ENCODE assay signal across 11 cellular contexts in the genomic region with DNA sequence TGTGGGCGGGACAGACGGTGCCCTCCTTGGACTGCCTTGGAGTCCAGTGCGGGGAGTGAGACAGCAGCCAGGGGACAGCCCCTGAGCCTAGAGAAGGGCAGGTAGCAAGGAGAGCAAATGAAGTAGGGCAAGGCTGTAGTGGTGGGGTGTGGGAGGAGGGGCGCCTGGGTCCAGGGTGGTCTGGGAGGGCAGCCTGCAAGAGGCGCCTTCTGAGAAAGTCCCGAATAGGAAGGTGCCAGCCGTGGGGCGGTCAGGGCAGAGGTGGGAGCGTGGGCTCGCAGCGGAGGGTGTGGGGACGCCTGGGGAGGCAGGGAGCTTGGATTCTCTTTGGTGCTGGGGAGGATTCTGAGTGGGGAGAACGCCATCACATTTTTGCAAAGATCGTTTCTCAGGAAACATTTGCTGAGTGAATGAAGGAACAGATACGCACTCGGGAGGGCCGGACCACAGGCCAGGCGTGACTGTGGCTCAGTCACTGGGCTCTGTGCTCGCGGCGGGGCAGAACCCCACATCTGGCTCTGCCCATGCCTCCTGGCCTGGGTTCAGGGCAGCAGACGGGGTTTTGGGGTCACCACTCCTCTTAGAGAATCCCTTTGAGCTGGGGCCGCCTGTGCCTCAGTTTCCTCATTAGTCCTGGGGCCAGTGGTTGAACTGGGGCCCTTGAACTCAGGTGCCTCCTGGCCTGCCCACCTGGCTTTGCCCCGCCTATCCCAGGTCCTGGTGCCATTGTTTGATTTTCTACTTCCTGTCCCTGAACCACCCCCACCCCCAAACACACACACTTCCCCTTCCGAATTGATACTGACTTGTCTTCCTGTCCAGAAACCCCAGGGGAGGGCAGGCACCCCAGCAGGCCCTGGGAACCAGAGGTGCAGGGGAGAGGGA. TPM values are rescaled to one million over a fixed set of nuclear protein-coding genes. Genes with fewer than 3 reads are reported as not detected.
A peak's percentile ranks its signal among the peaks of the same experiment; 100 is the strongest.
DNase-seq lines count a peak whose midpoint lies in the region; ATAC-seq, FAIRE-seq and TF ChIP-seq lines count a peak whose summit lies in the region.
"Had no signal": no experiment of that assay in that cellular context is flagged by ENCODE, and none has a peak within 500 bp of the region (broad histone marks: within the 10 kb centered on the region; RNA-seq: fewer than 3 reads in every experiment).

No MANE protein-coding gene starts in this region.

- H3K27ac ChIP-seq in kidney (ENCODE audit: low read depth in 2 of 2, low read length in 2 of 2) (peak overlapping the region; percentile 49 to 51), upper lobe of right lung (peak overlapping the region; percentile 36), mesendoderm (ENCODE audit: low read depth, low read length) (no peak overlapping the region), mammary epithelial cell (ENCODE audit: insufficient read depth, low read depth, low read length) (no peak overlapping the region)
- H3K27ac ChIP-seq: VCaP had no signal

- H4K8ac ChIP-seq in mesendoderm (ENCODE audit: low read depth, low read length), result no peak overlapping the region

- BruUV-seq in mammary epithelial cell (replicated peaks; lab: Mats Ljungman, UMichigan), result no TSS peak

- peaks cover 11 to 19% of the 10 kb centered on the region in 2 donors for H3K4me1 Mint-ChIP-seq in natural killer cell treated with Interleukin-12 subunit alpha and Interleukin-12 subunit beta and Interleukin-15 and Interleukin-18, amount 100 ng/mL, for 72 hours (ENCODE audit: low read depth in 2 of 2)
- H3K4me1 Mint-ChIP-seq in natural killer cell, result peaks cover 0 to 29% of the 10 kb centered on the region in 2 donors
- peaks cover 37% of the 10 kb centered on the region for H3K4me1 Mint-ChIP-seq in T-helper 2 cell treated with Interferon-gamma antibody and Interleukin-4, amounts not matched to agents 5 μg/mL and 100 μg/mL, for 36 hours (ENCODE audit: low read depth)

- no peak overlapping the region for H3K4me2 ChIP-seq in mesendoderm (ENCODE audit: low read length)
- no peak overlapping the region for H3K4me2 ChIP-seq in mammary epithelial cell (ENCODE audit: insufficient read depth, low read depth, low read length)

- WGBS in mesendoderm (ENCODE audit: extremely low coverage, insufficient coverage, low lambda C conversion rate), result no CpG with 5 or more reads among the region's 25 CpGs
- 95% methylated on average over 19 of the region's 25 CpGs for WGBS in mammary epithelial cell (ENCODE audit: low coverage, missing lambda C conversion rate)

- H3K18ac ChIP-seq in mesendoderm (ENCODE audit: low read length), result no peak overlapping the region

- H2AFZ ChIP-seq in mammary epithelial cell (ENCODE audit: low read depth, low read length), result no peak overlapping the region

- dilution Hi-C loops in mammary epithelial cell (cut with HindIII; ENCODE audit: low sequenced_read_pairs), result loop anchor here (5.0 kb wide), 2 partner anchors 40 to 50 kb away; no protein-coding TSS in a partner anchor

- no peaks in the 10 kb centered on the region for H3K36me3 Mint-ChIP-seq in natural killer cell treated with Interleukin-12 subunit alpha and Interleukin-12 subunit beta and Interleukin-15 and Interleukin-18, amount 100 ng/mL, for 72 hours
- H3K36me3 Mint-ChIP-seq in natural killer cell, result no peaks in the 10 kb centered on the region
- H3K36me3 Mint-ChIP-seq in T-helper 2 cell treated with Interferon-gamma antibody and Interleukin-4, amounts not matched to agents 5 μg/mL and 100 μg/mL, for 36 hours (ENCODE audit: low read depth), result peaks cover 8% of the 10 kb centered on the region

- no peak overlapping the region for H2BK5ac ChIP-seq in mesendoderm (ENCODE audit: low read length)

- H2BK15ac ChIP-seq in mesendoderm (replicated peaks; ENCODE audit: low read depth), result no peak overlapping the region

- peaks cover 34% of the 10 kb centered on the region for H3K79me1 ChIP-seq in mesendoderm (ENCODE audit: low read length)

- H3K9ac ChIP-seq in kidney (ENCODE audit: low read length in 2 of 2) (peak overlapping the region in 1 of 2 donors; percentile 51), mesendoderm (ENCODE audit: low read length) (no peak overlapping the region), mammary epithelial cell (ENCODE audit: insufficient read depth, low read length) (no peak overlapping the region)

- H3K56ac ChIP-seq in mesendoderm (ENCODE audit: low read length), result no peak overlapping the region

- FAIRE-seq in kidney (lab: Jason Lieb, UNC), result no peak

- intact Hi-C loops in natural killer cell (cut with micrococcal nuclease), result no loop called here
- intact Hi-C loops in kidney (cut with DNase I), result no loop called here
- intact Hi-C loops in upper lobe of right lung (cut with DNase I), result no loop called here
- intact Hi-C loops in mammary epithelial cell (cut with micrococcal nuclease), result no loop called here

- ATAC-seq in natural killer cell treated with Interleukin-12 subunit alpha and Interleukin-12 subunit beta and Interleukin-15 and Interleukin-18, amount 100 ng/mL, for 72 hours, result no peak
- no peak for ATAC-seq in natural killer cell
- ATAC-seq in upper lobe of right lung, result no peak
- no peak for ATAC-seq in GM21723 (IDR thresholded peaks at IDR 0.05; ENCODE audit: unreplicated experiment)

- no peak overlapping the region for H3K4me3 ChIP-seq in kidney (ENCODE audit: low read length in 2 of 2)
- no peak overlapping the region for H3K4me3 ChIP-seq in upper lobe of right lung
- no peak overlapping the region for H3K4me3 ChIP-seq in mesendoderm (ENCODE audit: low read length)
- H3K4me3 ChIP-seq in mammary epithelial cell (replicated peaks in 1 of 3; ENCODE audit: insufficient read depth in 1 of 3, low read depth in 2 of 3, low read length in 3 of 3), result no peak overlapping the region

- H4K20me1 ChIP-seq in mammary epithelial cell (ENCODE audit: insufficient read depth, low read length), result no peaks in the 10 kb centered on the region

- H3K4me1 ChIP-seq in kidney (ENCODE audit: control insufficient read depth in 1 of 2, insufficient read depth in 1 of 2, low read depth in 1 of 2, low read length in 2 of 2) (peaks cover 14 to 52% of the 10 kb centered on the region in 2 donors), upper lobe of right lung (peaks cover 50% of the 10 kb centered on the region), mesendoderm (ENCODE audit: control insufficient read depth, low read depth, low read length) (no peaks in the 10 kb centered on the region), mammary epithelial cell (ENCODE audit: insufficient read depth, low read length) (peaks cover 86% of the 10 kb centered on the region)

- H3K27me3 ChIP-seq in upper lobe of right lung, result no peaks in the 10 kb centered on the region
- H3K27me3 ChIP-seq in mesendoderm (ENCODE audit: insufficient read depth, low read length, poor library complexity), result no peaks in the 10 kb centered on the region
- no peaks in the 10 kb centered on the region for H3K27me3 ChIP-seq in mammary epithelial cell (ENCODE audit: insufficient read depth, low read length)

- H3K79me2 ChIP-seq in mesendoderm (ENCODE audit: control insufficient read depth, insufficient read depth, low read length) (peaks cover 54% of the 10 kb centered on the region), mammary epithelial cell (ENCODE audit: insufficient read depth, low read length) (peaks cover 58% of the 10 kb centered on the region)

- CTCF ChIA-PET in mammary epithelial cell (lab: Charles Lee; ENCODE audit: low non-redundant PET), result no interaction called here

- H2AK5ac ChIP-seq in mesendoderm (ENCODE audit: low read length), result no peak overlapping the region

- no peak for DNase-seq in natural killer cell treated with Interleukin-12 subunit alpha and Interleukin-12 subunit beta and Interleukin-15 and Interleukin-18, amount 100 ng/mL, for 72 hours (ENCODE audit: low spot score)
- DNase-seq in natural killer cell, result no peak
- DNase-seq in T-helper 2 cell treated with Interferon-gamma antibody and Interleukin-4, amounts not matched to agents 5 μg/mL and 100 μg/mL, for 36 hours (ENCODE audit: low spot score), result no peak
- peak; percentile 74 for DNase-seq in kidney
- DNase-seq in upper lobe of right lung, result no peak
- no peak for DNase-seq in mesendoderm
- no peak for DNase-seq in mammary epithelial cell
- DNase-seq: HCEC 1CT, NCI-H1092 treated with DMSO at 0.1 percent for 48 hours had no signal

- H3K4me3 Mint-ChIP-seq in natural killer cell treated with Interleukin-12 subunit alpha and Interleukin-12 subunit beta and Interleukin-15 and Interleukin-18, amount 100 ng/mL, for 72 hours, result peak overlapping the region; percentile 3
- H3K4me3 Mint-ChIP-seq in natural killer cell, result no peak overlapping the region
- H3K4me3 Mint-ChIP-seq in T-helper 2 cell treated with Interferon-gamma antibody and Interleukin-4, amounts not matched to agents 5 μg/mL and 100 μg/mL, for 36 hours, result peak overlapping the region; percentile 53

- no peaks in the 10 kb centered on the region for H3K27me3 Mint-ChIP-seq in natural killer cell treated with Interleukin-12 subunit alpha and Interleukin-12 subunit beta and Interleukin-15 and Interleukin-18, amount 100 ng/mL, for 72 hours
- no peaks in the 10 kb centered on the region for H3K27me3 Mint-ChIP-seq in natural killer cell (ENCODE audit: low read depth in 2 of 2)
- no peaks in the 10 kb centered on the region for H3K27me3 Mint-ChIP-seq in T-helper 2 cell treated with Interferon-gamma antibody and Interleukin-4, amounts not matched to agents 5 μg/mL and 100 μg/mL, for 36 hours (ENCODE audit: low read depth)

- H4K5ac ChIP-seq in mesendoderm (ENCODE audit: low read length), result no peak overlapping the region

- H3K9me3 ChIP-seq in kidney (ENCODE audit: control insufficient read depth in 1 of 2, low read length in 2 of 2) (no peaks in the 10 kb centered on the region), upper lobe of right lung (no peaks in the 10 kb centered on the region), mammary epithelial cell (replicated peaks; ENCODE audit: insufficient read depth, low read length) (no peaks in the 10 kb centered on the region)

- in situ Hi-C loops in mammary epithelial cell (cut with MboI; ENCODE audit: low sequenced_read_pairs in 2 of 2), result loop anchor here in 1 of 2 donors (25.0 kb wide), 2 partner anchors 260 to 710 kb away; no protein-coding TSS in a partner anchor

- H3K23ac ChIP-seq in mesendoderm (ENCODE audit: low read length), result no peak overlapping the region

- H3K4ac ChIP-seq in mesendoderm (ENCODE audit: low read depth, low read length), result no peak overlapping the region

- peak overlapping the region in 1 of 2 donors; percentile 32 for H3K27ac Mint-ChIP-seq in natural killer cell treated with Interleukin-12 subunit alpha and Interleukin-12 subunit beta and Interleukin-15 and Interleukin-18, amount 100 ng/mL, for 72 hours
- H3K27ac Mint-ChIP-seq in natural killer cell, result peak overlapping the region in 1 of 2 donors; percentile 14
- peak overlapping the region; percentile 76 for H3K27ac Mint-ChIP-seq in T-helper 2 cell treated with Interferon-gamma antibody and Interleukin-4, amounts not matched to agents 5 μg/mL and 100 μg/mL, for 36 hours

- no peak overlapping the region for H2BK120ac ChIP-seq in mesendoderm (ENCODE audit: low read depth, low read length)

- peaks cover 0 to 10% of the 10 kb centered on the region in 2 donors for H3K36me3 ChIP-seq in kidney (ENCODE audit: control insufficient read depth in 1 of 2, insufficient read depth in 2 of 2, low read length in 2 of 2)
- peaks cover 17% of the 10 kb centered on the region for H3K36me3 ChIP-seq in upper lobe of right lung
- peaks cover 7% of the 10 kb centered on the region for H3K36me3 ChIP-seq in mesendoderm (ENCODE audit: control insufficient read depth, insufficient read depth, low read length)
- H3K36me3 ChIP-seq in mammary epithelial cell (ENCODE audit: insufficient read depth, low read length), result no peaks in the 10 kb centered on the region

- TF ChIP-seq CTCF in natural killer cell (IDR thresholded peaks at IDR 0.05) (no peak), kidney (IDR thresholded peaks at IDR 0.05; ENCODE audit: borderline replicate concordance, extremely low read depth, insufficient read depth) (no peak), upper lobe of right lung (IDR thresholded peaks at IDR 0.05) (no peak), mammary epithelial cell (conservative IDR thresholded peaks at IDR 0.05 in 1 of 2, IDR thresholded peaks at IDR 0.05 in 1 of 2; ENCODE audit: extremely low read depth in 1 of 2, insufficient read depth in 1 of 2, low read depth in 1 of 2, low read length in 2 of 2) (no peak)

- no peaks in the 10 kb centered on the region for H3K9me3 Mint-ChIP-seq in natural killer cell treated with Interleukin-12 subunit alpha and Interleukin-12 subunit beta and Interleukin-15 and Interleukin-18, amount 100 ng/mL, for 72 hours
- no peaks in the 10 kb centered on the region for H3K9me3 Mint-ChIP-seq in natural killer cell
- H3K9me3 Mint-ChIP-seq in T-helper 2 cell treated with Interferon-gamma antibody and Interleukin-4, amounts not matched to agents 5 μg/mL and 100 μg/mL, for 36 hours, result no peaks in the 10 kb centered on the region

RNA-seq across cellular contexts. Expression of a gene that starts 4.2 kb away (rescaled TPM):
- total RNA-seq in natural killer cell treated with Interleukin-12 subunit alpha and Interleukin-12 subunit beta and Interleukin-15 and Interleukin-18, amount 100 ng/mL, for 72 hours, result 1 to 10 TPM in 1 of 2 donors, under 1 TPM in 1; 0.43 to 1.1 TPM
- 10 to 100 TPM in 2 of 3 donors, 1 to 10 TPM in 1; 5.3 to 20.0 (median 12.5) TPM for total RNA-seq in natural killer cell
- 21.9 TPM for total RNA-seq in kidney
- polyA plus RNA-seq in kidney (ENCODE audit: insufficient read depth, low read depth, low replicate concordance), result 16.6 TPM
- 31.1 TPM for total RNA-seq in upper lobe of right lung
- polyA plus RNA-seq in mesendoderm (2013, experiment 1 of 2), result 30.3 TPM
- 30.0 TPM for polyA plus RNA-seq in mesendoderm (2013, experiment 2 of 2)
- 10 to 100 TPM; 14.2 to 32.7 TPM for total RNA-seq in mammary epithelial cell
- 14.2 TPM for polyA plus RNA-seq in mammary epithelial cell
- polyA minus RNA-seq in mammary epithelial cell, result 13.4 TPM

Comparison
In these comparisons a context has a peak if more than half of its experiments do, and no peak if none do; other contexts are left out.
1. H3K27ac ChIP-seq: peak in kidney (2 of 2) and upper lobe of right lung (single experiment); none in mesendoderm (single experiment) and mammary epithelial cell (single experiment).